7 cellular contexts compared by ENCODE assay signal in genomic region chr4:6688879-6689505, GRCh38. TPM values are rescaled to one million over a fixed set of nuclear protein-coding genes. Genes with fewer than 3 reads are reported as not detected.
DNase-seq lines count a peak whose midpoint lies in the region; ATAC-seq lines count a peak whose summit lies in the region.

No MANE protein-coding gene starts in this region.

- H3K27ac Mint-ChIP-seq in T-cell (peak overlapping the region; percentile 99 to 100), immature natural killer cell (peak overlapping the region; percentile 97 to 100 (median 99))
- peak overlapping the region; percentile 85 for H3K27ac Mint-ChIP-seq in activated naive CD8-positive, alpha-beta T cell treated with anti-CD3 and anti-CD28 coated beads for 36 hours

- CTCF ChIA-PET in T-cell (lab: Charles Lee): interaction anchor here in 1 of 2 donors (1.9 to 4.0 kb wide), 2 partner anchors 14 to 19 kb away, joined by 5 to 52 read pairs; no protein-coding TSS in a partner anchor

- POLR2A ChIA-PET in T-cell (lab: Charles Lee): no interaction called here

- DNase-seq in T-cell: peak; percentile 29 to 78 (median 56)
- DNase-seq in activated naive CD8-positive, alpha-beta T cell treated with anti-CD3 and anti-CD28 coated beads for 36 hours: peak; percentile 87
- peak; percentile 81 to 84 (median 82) for DNase-seq in immature natural killer cell
- peak; percentile 58 for DNase-seq in stimulated activated CD4-positive, alpha-beta T cell treated with anti-CD3 and anti-CD28 coated beads, Interleukin-2, amount 100 ng/mL, for 4 hours (ENCODE audit: low read depth)
- no peak for DNase-seq in medulla oblongata (ENCODE audit: extremely low spot score)

- H3K9me3 Mint-ChIP-seq in T-cell: no peaks in the 10 kb centered on the region
- H3K9me3 Mint-ChIP-seq in activated naive CD8-positive, alpha-beta T cell treated with anti-CD3 and anti-CD28 coated beads for 36 hours: no peaks in the 10 kb centered on the region
- no peaks in the 10 kb centered on the region for H3K9me3 Mint-ChIP-seq in immature natural killer cell

- peaks cover 2% of the 10 kb centered on the region for H3K36me3 Mint-ChIP-seq in T-cell
- peaks cover 2% of the 10 kb centered on the region for H3K36me3 Mint-ChIP-seq in activated naive CD8-positive, alpha-beta T cell treated with anti-CD3 and anti-CD28 coated beads for 36 hours
- peaks cover 0 to 14% (median 4%) of the 10 kb centered on the region in 3 donors for H3K36me3 Mint-ChIP-seq in immature natural killer cell

- H3K4me1 Mint-ChIP-seq in T-cell (peaks cover 56 to 81% (median 77%) of the 10 kb centered on the region in 3 donors), immature natural killer cell (peaks cover 84 to 85% of the 10 kb centered on the region in 2 donors)
- H3K4me1 Mint-ChIP-seq in activated naive CD8-positive, alpha-beta T cell treated with anti-CD3 and anti-CD28 coated beads for 36 hours: peaks cover 62% of the 10 kb centered on the region

- H3K4me3 Mint-ChIP-seq in T-cell (peak overlapping the region; percentile 73 to 90 (median 79)), immature natural killer cell (peak overlapping the region; percentile 92 to 98 (median 97))
- H3K4me3 Mint-ChIP-seq in activated naive CD8-positive, alpha-beta T cell treated with anti-CD3 and anti-CD28 coated beads for 36 hours: peak overlapping the region; percentile 55

- ATAC-seq in GM18907 (IDR thresholded peaks at IDR 0.05; ENCODE audit: unreplicated experiment): peak; percentile 79
- ATAC-seq in HG03196 (IDR thresholded peaks at IDR 0.05; ENCODE audit: unreplicated experiment): peak; percentile 81
- peak; percentile 77 to 86 (median 83) for ATAC-seq in T-cell (replicated peaks in 1 of 4)

- H3K27me3 Mint-ChIP-seq in T-cell: no peaks in the 10 kb centered on the region
- no peaks in the 10 kb centered on the region for H3K27me3 Mint-ChIP-seq in activated naive CD8-positive, alpha-beta T cell treated with anti-CD3 and anti-CD28 coated beads for 36 hours
- peaks cover 3 to 17% (median 9%) of the 10 kb centered on the region in 3 donors for H3K27me3 Mint-ChIP-seq in immature natural killer cell (ENCODE audit: low read depth in 3 of 3)

RNA-seq across cellular contexts. Expression of gene S100P, which starts 4.7 kb away (rescaled TPM):
- total RNA-seq in T-cell: 1 to 10 TPM in 3 of 5 donors, under 1 TPM in 1, not detected in 1; 0.70 to 3.8 (median 1.9) TPM
- 1 to 10 TPM in 1 of 2 experiments, under 1 TPM in 1; 0.37 to 2.5 TPM for total RNA-seq in activated naive CD8-positive, alpha-beta T cell treated with anti-CD3 and anti-CD28 coated beads for 36 hours
- polyA plus RNA-seq in immature natural killer cell: 1 to 10 TPM in 1 of 3 donors, not detected in 2; 1.5 TPM

RNA-seq across cellular contexts. Expression of gene MRFAP1L1, which starts 20.7 kb away (rescaled TPM):
- total RNA-seq in T-cell: 100 to 1,000 TPM in 3 of 5 donors, 10 to 100 TPM in 2; 28.8 to 121 (median 112) TPM
- 10 to 100 TPM; 41.4 to 42.5 TPM for total RNA-seq in activated naive CD8-positive, alpha-beta T cell treated with anti-CD3 and anti-CD28 coated beads for 36 hours
- 100 to 1,000 TPM in 2 of 3 donors, 10 to 100 TPM in 1; 81.3 to 159 (median 139) TPM for polyA plus RNA-seq in immature natural killer cell

RNA-seq across cellular contexts. Expression of gene BLOC1S4, which starts 27.0 kb away (rescaled TPM):
- total RNA-seq in T-cell: 10 to 100 TPM; 20.7 to 41.9 (median 36.6) TPM
- 10 to 100 TPM; 19.4 to 21.0 TPM for total RNA-seq in activated naive CD8-positive, alpha-beta T cell treated with anti-CD3 and anti-CD28 coated beads for 36 hours
- 10 to 100 TPM; 53.5 to 65.8 (median 54.2) TPM for polyA plus RNA-seq in immature natural killer cell

RNA-seq across cellular contexts. Expression of gene MRFAP1, which starts 48.5 kb away (rescaled TPM):
- 100 to 1,000 TPM; 138 to 169 (median 138) TPM for total RNA-seq in T-cell
- 100 to 1,000 TPM; 107 to 109 TPM for total RNA-seq in activated naive CD8-positive, alpha-beta T cell treated with anti-CD3 and anti-CD28 coated beads for 36 hours
- 100 to 1,000 TPM; 143 to 174 (median 161) TPM for polyA plus RNA-seq in immature natural killer cell
